Comparison of ENCODE assay signal across 15 cellular contexts in genomic region chr6:46453221-46453620, GRCh38. TPM values are rescaled to one million over a fixed set of nuclear protein-coding genes. Genes with fewer than 3 reads are reported as not detected.
A peak's percentile ranks its signal among the peaks of the same experiment; 100 is the strongest.
DNase-seq lines count a peak whose midpoint lies in the region; ATAC-seq and TF ChIP-seq lines count a peak whose summit lies in the region.
"Had no signal": no experiment of that assay in that cellular context is flagged by ENCODE, and none has a peak within 500 bp of the region (broad histone marks: within the 10 kb centered on the region; RNA-seq: fewer than 3 reads in every experiment).

No MANE protein-coding gene starts in this region.

- H3K4me3 ChIP-seq in LNCaP clone FGC (ENCODE audit: low read depth, low read length) (no peak overlapping the region), dorsolateral prefrontal cortex (peak overlapping the region in 3 of 59 donors; percentile 6 to 22 (median 7)), skeletal muscle cell (ENCODE audit: low read depth, low read length) (no peak overlapping the region)
- H3K4me3 ChIP-seq: K562, stomach had no signal

- TF ChIP-seq CTCF in LNCaP clone FGC (IDR thresholded peaks at IDR 0.05; ENCODE audit: control insufficient read depth, extremely low read depth, insufficient read depth): no peak
- no peak for TF ChIP-seq CTCF in dorsolateral prefrontal cortex (IDR thresholded peaks at IDR 0.05 in 54 of 56, conservative IDR thresholded peaks at IDR 0.05 in 2 of 56; ENCODE audit: low read depth in 1 of 56, partially characterized antibody in 56 of 56)

- no peak for ATAC-seq in GM21528 (IDR thresholded peaks at IDR 0.05; ENCODE audit: low FRiP score, unreplicated experiment)
- ATAC-seq: K562; naive thymus-derived CD4-positive, alpha-beta T cell had no signal

- intact Hi-C loops in dorsolateral prefrontal cortex (cut with DNase I): no loop called here

- DNase-seq in DMS79 treated with DMSO at 0.1 percent for 48 hours (lab: John Stamatoyannopoulos, UW) (peak; percentile 26), LNCaP clone FGC (ENCODE audit: low read depth) (peak; percentile 35), dorsolateral prefrontal cortex (no peak), skeletal muscle cell (ENCODE audit: low read depth) (peak; percentile 67), NCI-H2171 treated with DMSO at 0.1 percent for 48 hours (lab: John Stamatoyannopoulos, UW) (no peak), dermis blood vessel endothelial cell (no peak)
- DNase-seq in activated CD8-positive, alpha-beta memory T cell treated with anti-CD3 and anti-CD28 coated beads for 24 hours: no peak
- DNase-seq: activated naive CD4-positive, alpha-beta T cell; kidney glomerular epithelial cell; naive thymus-derived CD4-positive, alpha-beta T cell; NCI-H526; SHP77; stomach had no signal

- no peaks in the 10 kb centered on the region for H3K27me3 ChIP-seq in dorsolateral prefrontal cortex
- H3K27me3 ChIP-seq: stomach had no signal

- H3K27ac ChIP-seq in dorsolateral prefrontal cortex: peak overlapping the region in 37 of 59 donors; percentile 0 to 81 (median 44)

RNA-seq across cellular contexts. Expression of gene RCAN2, which starts 38.0 kb away (rescaled TPM):
- 100 to 1,000 TPM in 108 of 120 experiments, 10 to 100 TPM in 12; 42.2 to 282 (median 175) TPM for total RNA-seq in dorsolateral prefrontal cortex
- 0.19 and 0.34 TPM in 2 replicates for total RNA-seq in dermis blood vessel endothelial cell

Comparison
In these comparisons a context has a peak if more than half of its experiments do, and no peak if none do; other contexts are left out.
1. DNase-seq: peak in DMS79 treated with DMSO at 0.1 percent for 48 hours (single experiment), LNCaP clone FGC (single experiment) and skeletal muscle cell (single experiment); none in dorsolateral prefrontal cortex (0 of 10), NCI-H2171 treated with DMSO at 0.1 percent for 48 hours (single experiment), activated CD8-positive, alpha-beta memory T cell treated with anti-CD3 and anti-CD28 coated beads for 24 hours (single experiment) and dermis blood vessel endothelial cell (single experiment).
2. RNA of gene RCAN2, which starts 38.0 kb away (total RNA-seq): 42.2 to 282 TPM in dorsolateral prefrontal cortex; 0.19 to 0.34 TPM in dermis blood vessel endothelial cell; every median in the first group is over 10 times any median in the second.